Comparison of ENCODE assay signal across 1 cellular context in the genomic region with DNA sequence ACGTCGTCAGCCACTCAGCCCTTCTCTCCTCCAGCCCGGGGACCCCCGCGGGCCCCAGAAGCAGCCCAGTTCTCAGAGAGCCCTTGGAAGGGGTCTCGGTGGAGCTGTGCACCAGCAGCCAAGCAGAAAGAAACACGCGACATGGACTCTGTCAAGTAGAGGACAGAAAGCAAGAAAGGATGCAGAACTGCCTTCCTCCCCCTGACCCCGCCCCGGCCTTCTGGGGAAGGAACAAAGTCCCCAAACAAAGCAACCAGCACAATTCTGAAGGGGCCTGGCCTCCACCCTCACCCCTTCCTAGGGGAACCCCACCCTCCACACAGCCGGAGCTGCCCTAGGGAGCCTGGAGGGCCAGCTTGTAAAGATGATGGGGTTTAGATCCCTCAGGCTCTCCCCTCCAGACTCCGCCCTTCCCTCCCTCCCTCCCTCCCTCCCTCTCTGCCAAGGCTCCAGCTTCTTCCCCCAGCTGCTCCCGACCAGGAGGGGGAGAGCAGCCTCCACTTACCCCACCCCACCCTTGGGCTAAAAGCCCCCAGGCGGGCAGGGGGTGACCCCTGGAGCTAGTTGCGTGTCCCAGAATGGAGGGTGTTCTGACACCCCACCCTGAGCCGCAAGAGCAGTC.
TF ChIP-seq lines count a peak whose summit lies in the region.

No MANE protein-coding gene starts in this region.

TF ChIP-seq in endothelial cell of umbilical vein, 7 proteins besides CTCF, POLR2A, EP300 and RAD21 (continued from another document):
- TF ChIP-seq, protein P1, sequence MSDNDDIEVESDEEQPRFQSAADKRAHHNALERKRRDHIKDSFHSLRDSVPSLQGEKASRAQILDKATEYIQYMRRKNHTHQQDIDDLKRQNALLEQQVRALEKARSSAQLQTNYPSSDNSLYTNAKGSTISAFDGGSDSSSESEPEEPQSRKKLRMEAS (IDR thresholded peaks at IDR 0.05; ENCODE audit: insufficient read depth, insufficient read length): no peak
- no peak for TF ChIP-seq JUN (IDR thresholded peaks at IDR 0.05; ENCODE audit: borderline replicate concordance, insufficient read depth, insufficient read length, low read depth)
TF ChIP-seq in endothelial cell of umbilical vein: peak in this region for 0.
